Comparison of ENCODE assay signal across 1 cellular context in the genomic region with DNA sequence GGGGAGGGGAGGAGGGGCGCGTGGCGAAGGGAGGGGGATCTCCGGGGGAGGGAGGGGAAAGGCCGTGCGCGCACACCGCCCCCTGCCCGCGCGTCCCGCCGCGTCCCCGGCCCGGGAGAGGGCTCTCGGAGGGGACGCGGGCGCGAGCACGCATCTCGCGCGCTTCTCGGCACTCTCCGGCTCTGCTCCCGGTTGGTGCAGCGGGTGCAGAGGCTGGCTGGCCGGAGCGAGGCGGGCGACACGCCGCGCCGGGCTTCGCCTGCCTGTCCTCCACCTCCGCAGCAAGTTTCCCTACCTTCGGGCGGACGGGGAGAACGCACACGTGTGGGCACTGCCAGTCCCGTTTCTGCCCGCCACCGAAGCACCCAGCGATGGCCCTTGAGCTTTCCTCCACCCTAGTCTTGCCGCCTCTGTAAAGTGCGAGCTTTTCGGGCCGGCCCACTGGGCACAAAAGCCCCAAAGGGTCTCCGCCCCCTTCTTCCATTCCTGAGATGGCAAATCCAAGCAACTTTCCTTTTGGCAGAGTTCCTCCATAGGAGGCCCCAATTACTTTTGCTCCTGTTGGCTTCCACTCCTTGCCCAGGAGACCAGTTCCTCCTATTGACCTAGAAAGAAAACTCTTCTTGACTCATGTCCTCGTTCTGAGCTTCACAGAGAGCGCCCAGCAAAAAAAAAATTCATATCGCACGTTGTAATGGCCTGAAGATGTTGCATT.
TF ChIP-seq lines count a peak whose summit lies in the region.

No MANE protein-coding gene starts in this region.

TF ChIP-seq in IMR-90, 13 proteins besides CTCF, POLR2A, EP300 and RAD21:
- TF ChIP-seq FOS (IDR thresholded peaks at IDR 0.05; ENCODE audit: low read depth, low read length) (no peak), MXI1 (IDR thresholded peaks at IDR 0.05; ENCODE audit: borderline replicate concordance, low read depth, low read length) (peak; percentile 68; the same call in 1 of the 2 replicates), SMC3 (IDR thresholded peaks at IDR 0.05; ENCODE audit: low read depth, low read length) (no peak), CEBPB (IDR thresholded peaks at IDR 0.05; ENCODE audit: low read depth, low read length) (no peak), MAZ (IDR thresholded peaks at IDR 0.05; ENCODE audit: borderline replicate concordance, low read depth, low read length) (no peak), RFX5 (IDR thresholded peaks at IDR 0.05; ENCODE audit: low read depth, low read length) (no peak)
